Comparison of ENCODE assay signal across 14 cellular contexts in the genomic region with DNA sequence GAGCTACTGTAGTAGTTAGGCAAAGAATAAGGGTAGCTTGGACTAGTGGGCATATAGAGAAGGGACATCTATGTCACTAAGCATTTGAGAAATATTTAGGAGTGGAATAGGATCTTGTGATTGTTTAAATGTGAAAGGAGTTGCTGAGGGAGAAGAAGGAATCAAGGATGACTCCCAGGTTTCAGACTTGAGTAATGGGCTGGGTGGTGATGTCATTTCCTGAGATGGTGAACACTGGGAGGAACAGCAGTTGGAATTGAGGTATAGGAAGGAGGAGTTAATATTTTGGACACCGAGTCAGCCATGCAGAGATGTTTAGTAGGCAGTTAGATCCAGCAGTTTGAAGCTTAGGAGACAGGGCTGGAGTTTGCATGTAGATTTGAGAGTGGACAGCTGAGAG.
"Had no signal": no experiment of that assay in that cellular context is flagged by ENCODE, and none has a peak within 500 bp of the region (broad histone marks: within the 10 kb centered on the region; RNA-seq: fewer than 3 reads in every experiment).

No MANE protein-coding gene starts in this region.

- H3K4me3 Mint-ChIP-seq: activated naive CD4-positive, alpha-beta T cell treated with anti-CD3 and anti-CD28 coated beads, Interleukin-2, amount 10 ng/mL, durations not matched to agents 7 days and 5 days; activated T-helper 17 cell treated with anti-CD3 and anti-CD28 coated beads, Interleukin-2, amount 50 U/mL, for 72 hours; effector memory CD8-positive, alpha-beta T cell; mesothelial cell of epicardium; stimulated activated naive CD8-positive, alpha-beta T cell treated with anti-CD3 and anti-CD28 coated beads, Interleukin-15, Interleukin-2, amounts not matched to agents 100 ng/mL and 50 ng/mL, for 24 hours; T-cell had no signal

- H3K9me3 ChIP-seq: pancreas, testis had no signal

- H3K4me1 Mint-ChIP-seq: activated naive CD4-positive, alpha-beta T cell treated with anti-CD3 and anti-CD28 coated beads, Interleukin-2, amount 10 ng/mL, durations not matched to agents 7 days and 5 days; activated T-helper 17 cell treated with anti-CD3 and anti-CD28 coated beads, Interleukin-2, amount 50 U/mL, for 72 hours; T-cell had no signal

- FAIRE-seq: keratinocyte, pancreas had no signal

- DNase-seq: activated CD4-positive, alpha-beta T cell treated with anti-CD3 and anti-CD28 coated beads for 48 hours; activated naive CD4-positive, alpha-beta T cell treated with anti-CD3 and anti-CD28 coated beads, Interleukin-2, amount 10 ng/mL, durations not matched to agents 7 days and 5 days; central memory CD4-positive, alpha-beta T cell; effector memory CD8-positive, alpha-beta T cell; left ventricle myocardium superior; pancreas; stimulated activated CD4-positive, alpha-beta T cell treated with anti-CD3 and anti-CD28 coated beads, Interleukin-4, amount 100 ng/mL, for 1 hour; T-cell; testis had no signal

- H3K27me3 Mint-ChIP-seq: activated T-helper 17 cell treated with anti-CD3 and anti-CD28 coated beads, Interleukin-2, amount 50 U/mL, for 72 hours had no signal

- H3K27ac Mint-ChIP-seq: activated naive CD4-positive, alpha-beta T cell treated with anti-CD3 and anti-CD28 coated beads, Interleukin-2, amount 10 ng/mL, durations not matched to agents 7 days and 5 days; activated T-helper 17 cell treated with anti-CD3 and anti-CD28 coated beads, Interleukin-2, amount 50 U/mL, for 72 hours; effector memory CD8-positive, alpha-beta T cell; mesothelial cell of epicardium; stimulated activated naive CD8-positive, alpha-beta T cell treated with anti-CD3 and anti-CD28 coated beads, Interleukin-15, Interleukin-2, amounts not matched to agents 100 ng/mL and 50 ng/mL, for 24 hours; T-cell had no signal

- H3K4me1 ChIP-seq: pancreas, testis had no signal

- H3K27ac ChIP-seq: coronary artery, pancreas, testis had no signal

- H3K27me3 ChIP-seq: pancreas, testis had no signal

- H3K36me3 ChIP-seq: pancreas had no signal

- H3K36me3 Mint-ChIP-seq: activated naive CD4-positive, alpha-beta T cell treated with anti-CD3 and anti-CD28 coated beads, Interleukin-2, amount 10 ng/mL, durations not matched to agents 7 days and 5 days; mesothelial cell of epicardium had no signal

- ATAC-seq: activated T-helper 17 cell treated with anti-CD3 and anti-CD28 coated beads, Interleukin-2, amount 50 U/mL, for 72 hours; effector memory CD8-positive, alpha-beta T cell; pancreas; T-cell had no signal

- H3K9me3 Mint-ChIP-seq: activated naive CD4-positive, alpha-beta T cell treated with anti-CD3 and anti-CD28 coated beads, Interleukin-2, amount 10 ng/mL, durations not matched to agents 7 days and 5 days; activated T-helper 17 cell treated with anti-CD3 and anti-CD28 coated beads, Interleukin-2, amount 50 U/mL, for 72 hours; effector memory CD8-positive, alpha-beta T cell; stimulated activated naive CD8-positive, alpha-beta T cell treated with anti-CD3 and anti-CD28 coated beads, Interleukin-15, Interleukin-2, amounts not matched to agents 100 ng/mL and 50 ng/mL, for 24 hours; T-cell had no signal

- H3K4me3 ChIP-seq: coronary artery, pancreas, testis had no signal
